17 cellular contexts compared by ENCODE assay signal in genomic region chr10:51386248-51386885, GRCh38.
"Had no signal": no experiment of that assay in that cellular context is flagged by ENCODE, and none has a peak within 500 bp of the region (broad histone marks: within the 10 kb centered on the region; RNA-seq: fewer than 3 reads in every experiment).

No MANE protein-coding gene starts in this region.

- DNase-seq: activated naive CD4-positive, alpha-beta T cell; activated naive CD8-positive, alpha-beta T cell treated with anti-CD3 and anti-CD28 coated beads, Interleukin-2, amount 10 ng/mL, durations not matched to agents 7 days and 5 days; aorta; esophagus squamous epithelium; kidney; left ventricle myocardium inferior; naive B cell; pancreas; retina; stimulated activated CD4-positive, alpha-beta T cell treated with anti-CD3 and anti-CD28 coated beads, Interleukin-2, amount 100 ng/mL, for 48 hours; thyroid gland had no signal

- H3K27me3 ChIP-seq: cardiac muscle cell, esophagus squamous epithelium, pancreas, thyroid gland had no signal

- ATAC-seq: activated CD4-positive, CD25-positive, alpha-beta regulatory T cell treated with anti-CD3 and anti-CD28 coated beads, Interleukin-2, amount 50 U/mL, for 24 hours; pancreas; stimulated activated memory B cell treated with anti-CD40 and anti-IgM and Interleukin-4, amounts not matched to agents 10 μg/mL and 1 μg/mL and 100 μg/mL, for 72 hours had no signal

- H3K4me3 ChIP-seq: cardiac muscle cell, esophagus squamous epithelium, left ventricle myocardium inferior, pancreas, thyroid gland had no signal

- FAIRE-seq: colon, endometrium, kidney, pancreas, urothelium cell line had no signal

- H3K9me3 ChIP-seq: esophagus squamous epithelium, left ventricle myocardium inferior, pancreas, thyroid gland had no signal

- H3K27ac ChIP-seq: cardiac muscle cell, esophagus squamous epithelium, left ventricle myocardium inferior, pancreas, thyroid gland had no signal

- H3K36me3 ChIP-seq: cardiac muscle cell, esophagus squamous epithelium, left ventricle myocardium inferior, pancreas, thyroid gland had no signal
